Comparison of ENCODE assay signal across 9 cellular contexts in genomic region chr9:16133556-16134227, GRCh38.
A peak's percentile ranks its signal among the peaks of the same experiment; 100 is the strongest.
DNase-seq lines count a peak whose midpoint lies in the region; ATAC-seq and TF ChIP-seq lines count a peak whose summit lies in the region.
"Had no signal": no experiment of that assay in that cellular context is flagged by ENCODE, and none has a peak within 500 bp of the region (broad histone marks: within the 10 kb centered on the region; RNA-seq: fewer than 3 reads in every experiment).

No MANE protein-coding gene starts in this region.

- no peaks in the 10 kb centered on the region for H3K27me3 Mint-ChIP-seq in chondrocyte (ENCODE audit: low read depth)
- H3K27me3 Mint-ChIP-seq in effector memory CD8-positive, alpha-beta T cell, result no peaks in the 10 kb centered on the region
- H3K27me3 Mint-ChIP-seq: central memory CD8-positive, alpha-beta T cell had no signal

- peaks cover 1% of the 10 kb centered on the region for H3K36me3 Mint-ChIP-seq in chondrocyte (ENCODE audit: low read depth)
- peaks cover 4% of the 10 kb centered on the region for H3K36me3 Mint-ChIP-seq in effector memory CD8-positive, alpha-beta T cell (ENCODE audit: insufficient read depth)

- DNase-seq in NCI-H2227 (lab: John Stamatoyannopoulos, UW; ENCODE audit: unreplicated experiment) (peak; percentile 44), NCI-H2227 treated with DMSO at 0.1 percent for 48 hours (lab: John Stamatoyannopoulos, UW) (no peak), NCI-H774 (lab: John Stamatoyannopoulos, UW) (peak; percentile 76), chondrocyte (ENCODE audit: low spot score) (no peak), lung microvascular endothelial cell (ENCODE audit: low read depth in 2 of 2) (peak; percentile 56 to 77)
- DNase-seq in effector memory CD8-positive, alpha-beta T cell, result no peak

- peaks cover 39% of the 10 kb centered on the region for H3K4me1 Mint-ChIP-seq in chondrocyte (ENCODE audit: low read depth)
- H3K4me1 Mint-ChIP-seq in effector memory CD8-positive, alpha-beta T cell (ENCODE audit: low read depth in 2 of 2), result no peaks in the 10 kb centered on the region
- H3K4me1 Mint-ChIP-seq: central memory CD8-positive, alpha-beta T cell had no signal

- peak; percentile 86 for TF ChIP-seq CTCF in chondrocyte (IDR thresholded peaks at IDR 0.05)

- no peak overlapping the region for H3K27ac Mint-ChIP-seq in chondrocyte (ENCODE audit: unreplicated experiment)
- no peak overlapping the region for H3K27ac Mint-ChIP-seq in effector memory CD8-positive, alpha-beta T cell

- no peaks in the 10 kb centered on the region for H3K9me3 Mint-ChIP-seq in chondrocyte (ENCODE audit: low read depth)
- peaks cover 10 to 31% of the 10 kb centered on the region in 2 donors for H3K9me3 Mint-ChIP-seq in effector memory CD8-positive, alpha-beta T cell

- H3K4me3 Mint-ChIP-seq in chondrocyte (ENCODE audit: unreplicated experiment), result no peak overlapping the region
- H3K4me3 Mint-ChIP-seq in effector memory CD8-positive, alpha-beta T cell, result no peak overlapping the region
- H3K4me3 Mint-ChIP-seq: central memory CD8-positive, alpha-beta T cell had no signal

- ATAC-seq in GM19372 (IDR thresholded peaks at IDR 0.05; ENCODE audit: low read depth, unreplicated experiment) (peak; percentile 75), HG03342 (IDR thresholded peaks at IDR 0.05; ENCODE audit: unreplicated experiment) (peak; percentile 78)
- no peak for ATAC-seq in effector memory CD8-positive, alpha-beta T cell (replicated peaks)

Comparison
In these comparisons a context has a peak if more than half of its experiments do, and no peak if none do; other contexts are left out.
1. DNase-seq: peak in NCI-H2227 (single experiment), NCI-H774 (single experiment) and lung microvascular endothelial cell (2 of 2); none in NCI-H2227 treated with DMSO at 0.1 percent for 48 hours (single experiment), chondrocyte (single experiment) and effector memory CD8-positive, alpha-beta T cell (0 of 3).